In the genomic region with DNA sequence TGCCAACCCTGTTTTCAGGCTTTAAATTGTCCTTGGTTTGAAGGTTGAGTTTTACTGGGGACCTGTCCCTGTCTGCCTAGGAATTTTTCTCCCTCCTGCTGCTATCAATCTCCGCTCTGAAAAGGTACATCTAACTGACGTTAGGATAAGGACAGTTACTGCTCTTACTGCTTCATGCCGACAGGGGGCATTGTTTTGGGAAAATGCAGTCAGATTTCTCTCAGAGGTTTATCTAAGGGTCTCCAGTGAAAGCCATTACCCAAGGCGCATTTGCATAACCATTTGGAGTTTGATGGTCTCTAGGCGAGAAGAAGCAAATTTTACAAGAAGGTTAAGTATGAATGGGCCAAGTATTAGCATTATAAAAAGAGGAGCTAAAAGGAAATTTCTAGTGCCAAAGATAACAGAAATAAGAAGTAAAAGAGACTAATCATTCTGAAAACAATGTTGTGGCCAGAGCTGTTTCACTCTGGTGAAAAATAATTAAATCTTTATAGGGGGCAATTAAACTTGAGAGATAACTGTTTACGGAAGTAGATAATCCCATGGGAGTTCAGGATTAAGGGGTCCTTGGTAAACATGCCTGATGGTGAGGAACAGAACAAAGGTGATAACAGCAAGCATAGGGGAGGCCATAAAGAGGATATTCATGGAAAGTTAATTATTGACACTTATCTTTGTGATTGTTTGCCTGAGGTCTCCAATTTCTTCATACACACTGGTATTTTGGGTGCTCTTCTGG, we compare ENCODE assay signal across 23 cellular contexts.
DNase-seq lines count a peak whose midpoint lies in the region; TF ChIP-seq lines count a peak whose summit lies in the region.
"Had no signal": no experiment of that assay in that cellular context is flagged by ENCODE, and none has a peak within 500 bp of the region (broad histone marks: within the 10 kb centered on the region; RNA-seq: fewer than 3 reads in every experiment).

No MANE protein-coding gene starts in this region.

- TF ChIP-seq CTCF in PC-9 (conservative IDR thresholded peaks at IDR 0.05) (peak; percentile 57), fibroblast of the aortic adventitia (IDR thresholded peaks at IDR 0.05; ENCODE audit: insufficient read depth, low read length) (peak; percentile 37), progenitor cell of endocrine pancreas (IDR thresholded peaks at IDR 0.05; ENCODE audit: unreplicated experiment) (peak; percentile 30)

- H4K20me1 ChIP-seq in PC-9 (ENCODE audit: insufficient read depth): no peaks in the 10 kb centered on the region

- DNase-seq in NCI-H748 (lab: John Stamatoyannopoulos, UW; ENCODE audit: unreplicated experiment): peak; percentile 51
- DNase-seq in NCI-H748 treated with DMSO at 0.1 percent for 48 hours (lab: John Stamatoyannopoulos, UW): no peak
- no peak for DNase-seq in PC-9
- DNase-seq in fibroblast of the aortic adventitia (ENCODE audit: low read depth): no peak
- no peak for DNase-seq in progenitor cell of endocrine pancreas (ENCODE audit: low spot score, unreplicated experiment)
- no peak for DNase-seq in SHP77 (lab: John Stamatoyannopoulos, UW)
- no peak for DNase-seq in activated CD8-positive, alpha-beta memory T cell treated with anti-CD3 and anti-CD28 coated beads, Interleukin-2, amount 50 U/mL, for 4 hours
- DNase-seq in activated CD4-positive, alpha-beta T cell treated with anti-CD3 and anti-CD28 coated beads for 1 hour: no peak
- DNase-seq: 8988T; activated CD8-positive, alpha-beta memory T cell treated with anti-CD3 and anti-CD28 coated beads for 24 hours; activated naive CD8-positive, alpha-beta T cell treated with anti-CD3 and anti-CD28 coated beads for 36 hours; DMS153; head of caudate nucleus; kidney glomerular epithelial cell; mesenchymal stem cell; NCI-H2029 treated with DMSO at 0.1 percent for 48 hours; NCI-H510A; nephron progenitor cell; OCI-M1; retina had no signal

- peaks cover 5% of the 10 kb centered on the region for H3K9me3 ChIP-seq in PC-9 (ENCODE audit: insufficient read depth, low read depth)
- H3K9me3 ChIP-seq: SJCRH30 had no signal

- H3K4me2 ChIP-seq in PC-9: no peak overlapping the region

- H3K79me2 ChIP-seq in PC-9 (ENCODE audit: low read depth): no peaks in the 10 kb centered on the region

- no peak overlapping the region for H3K27ac ChIP-seq in PC-9
- H3K27ac ChIP-seq: epithelial cell of prostate, SJCRH30 had no signal

- peaks cover 11% of the 10 kb centered on the region for H3K36me3 Mint-ChIP-seq in progenitor cell of endocrine pancreas (ENCODE audit: insufficient read depth)

- no peaks in the 10 kb centered on the region for H3F3A ChIP-seq in PC-9 (ENCODE audit: insufficient read depth, low read depth)

- H3K9me3 Mint-ChIP-seq in progenitor cell of endocrine pancreas (ENCODE audit: low read depth): peaks cover 20% of the 10 kb centered on the region

- no TSS peak for BruUV-seq in PC-9 (replicated peaks; lab: Mats Ljungman, UMichigan)

- intact Hi-C loops in PC-9 (cut with micrococcal nuclease; ENCODE audit: unreplicated experiment): no loop called here

- H3K27ac Mint-ChIP-seq in progenitor cell of endocrine pancreas: no peak overlapping the region
- H3K27ac Mint-ChIP-seq: activated naive CD8-positive, alpha-beta T cell treated with anti-CD3 and anti-CD28 coated beads for 36 hours; nephron progenitor cell; stimulated activated memory B cell treated with anti-CD40 and anti-IgM and Interleukin-4, amounts not matched to agents 10 μg/mL and 1 μg/mL and 100 μg/mL, for 72 hours had no signal

- H3K4me1 Mint-ChIP-seq in progenitor cell of endocrine pancreas (ENCODE audit: low read depth): peaks cover 8% of the 10 kb centered on the region
- H3K4me1 Mint-ChIP-seq: activated naive CD8-positive, alpha-beta T cell treated with anti-CD3 and anti-CD28 coated beads for 36 hours; nephron progenitor cell; stimulated activated memory B cell treated with anti-CD40 and anti-IgM and Interleukin-4, amounts not matched to agents 10 μg/mL and 1 μg/mL and 100 μg/mL, for 72 hours had no signal

- no peaks in the 10 kb centered on the region for H3K27me3 Mint-ChIP-seq in progenitor cell of endocrine pancreas
- H3K27me3 Mint-ChIP-seq: activated naive CD8-positive, alpha-beta T cell treated with anti-CD3 and anti-CD28 coated beads for 36 hours; stimulated activated memory B cell treated with anti-CD40 and anti-IgM and Interleukin-4, amounts not matched to agents 10 μg/mL and 1 μg/mL and 100 μg/mL, for 72 hours had no signal

- no peak overlapping the region for H3K4me3 Mint-ChIP-seq in progenitor cell of endocrine pancreas (ENCODE audit: low read depth)
- H3K4me3 Mint-ChIP-seq: activated naive CD8-positive, alpha-beta T cell treated with anti-CD3 and anti-CD28 coated beads for 36 hours; nephron progenitor cell; stimulated activated memory B cell treated with anti-CD40 and anti-IgM and Interleukin-4, amounts not matched to agents 10 μg/mL and 1 μg/mL and 100 μg/mL, for 72 hours had no signal

- H3K36me3 ChIP-seq in PC-9 (ENCODE audit: low read depth): no peaks in the 10 kb centered on the region
- H3K36me3 ChIP-seq: SJCRH30 had no signal

- POLR2A ChIA-PET in PC-9 (lab: Charles Lee; ENCODE audit: unreplicated experiment): no interaction called here

- CTCF ChIA-PET in PC-9 (lab: Charles Lee): no interaction called here

- H3K4me3 ChIP-seq in PC-9 (no peak overlapping the region), fibroblast of the aortic adventitia (ENCODE audit: low read depth, low read length) (no peak overlapping the region)
- H3K4me3 ChIP-seq: SJCRH30 had no signal

- no peaks in the 10 kb centered on the region for H3K4me1 ChIP-seq in PC-9 (replicated peaks; ENCODE audit: insufficient read depth)
- H3K4me1 ChIP-seq: SJCRH30 had no signal

- H3K9me2 ChIP-seq in PC-9 (ENCODE audit: insufficient read depth): no peaks in the 10 kb centered on the region; the same call in 1 of the 2 replicates

- H2AFZ ChIP-seq in PC-9: no peak overlapping the region

- no peaks in the 10 kb centered on the region; the same call in 1 of the 2 replicates for H3K27me3 ChIP-seq in PC-9 (ENCODE audit: insufficient read depth, low read depth)
- H3K27me3 ChIP-seq: SJCRH30 had no signal
